Comparison of ENCODE assay signal across 13 cellular contexts in the genomic region with DNA sequence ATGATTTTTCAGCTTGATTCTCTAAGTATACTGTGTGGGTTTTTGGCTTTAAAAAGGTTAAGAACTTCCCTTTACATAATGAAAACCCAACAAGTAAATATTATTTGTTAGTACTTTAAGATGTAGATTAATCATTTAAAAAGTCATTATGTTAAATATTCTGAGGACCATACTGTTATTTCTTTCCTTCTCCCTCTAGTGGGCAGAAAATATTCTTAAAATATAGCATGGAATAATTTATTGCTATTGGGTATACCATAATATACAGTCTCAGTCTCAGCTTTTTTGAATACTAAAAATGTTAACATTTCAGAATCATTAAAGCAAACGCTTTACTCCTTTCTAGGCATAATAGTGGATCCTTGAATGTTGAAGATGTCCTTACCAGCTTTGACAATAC. TPM values are rescaled to one million over a fixed set of nuclear protein-coding genes. Genes with fewer than 3 reads are reported as not detected.
DNase-seq lines count a peak whose midpoint lies in the region; ATAC-seq and TF ChIP-seq lines count a peak whose summit lies in the region.
"Had no signal": no experiment of that assay in that cellular context is flagged by ENCODE, and none has a peak within 500 bp of the region (broad histone marks: within the 10 kb centered on the region; RNA-seq: fewer than 3 reads in every experiment).

No MANE protein-coding gene starts in this region.

- H3K4me3 Mint-ChIP-seq in CD4-positive, alpha-beta T cell, result no peak overlapping the region
- no peak overlapping the region for H3K4me3 Mint-ChIP-seq in mesothelial cell of epicardium
- H3K4me3 Mint-ChIP-seq: activated CD4-positive, alpha-beta memory T cell treated with anti-CD3 and anti-CD28 coated beads for 36 hours had no signal

- H3K4me1 Mint-ChIP-seq in CD4-positive, alpha-beta T cell (ENCODE audit: low read depth), result peaks cover 26% of the 10 kb centered on the region
- H3K4me1 Mint-ChIP-seq in mesothelial cell of epicardium, result no peaks in the 10 kb centered on the region

- no peaks in the 10 kb centered on the region for H3K36me3 ChIP-seq in Karpas-422 (ENCODE audit: insufficient read depth, low read length)
- H3K36me3 ChIP-seq: esophagus squamous epithelium had no signal

- intact Hi-C loops in CD4-positive, alpha-beta T cell (cut with DNase I, micrococcal nuclease), result loop anchor here in 1 of 2 experiments (5.0 kb wide), 1 partner anchor 567 kb away; no protein-coding TSS in a partner anchor

- no peak overlapping the region for H3K9ac ChIP-seq in Karpas-422 (ENCODE audit: low read length)

- TF ChIP-seq CTCF in CD4-positive, alpha-beta T cell (IDR thresholded peaks at IDR 0.05), result peak; percentile 41
- TF ChIP-seq CTCF in astrocyte of the cerebellum (IDR thresholded peaks at IDR 0.05; ENCODE audit: low read depth, low read length, missing control alignments) (peak; percentile 4), mesothelial cell of epicardium (IDR thresholded peaks at IDR 0.05; ENCODE audit: unreplicated experiment) (peak; percentile 64)

- peaks cover 27% of the 10 kb centered on the region for H3K36me3 Mint-ChIP-seq in CD4-positive, alpha-beta T cell (ENCODE audit: low read depth)
- peaks cover 16% of the 10 kb centered on the region for H3K36me3 Mint-ChIP-seq in mesothelial cell of epicardium

- no peaks in the 10 kb centered on the region for H3K27me3 ChIP-seq in CD4-positive, alpha-beta T cell (ENCODE audit: control insufficient read depth, insufficient read depth, low read length)
- H3K27me3 ChIP-seq in Karpas-422 (ENCODE audit: low read length), result no peaks in the 10 kb centered on the region
- H3K27me3 ChIP-seq: esophagus squamous epithelium had no signal

- peaks cover 22% of the 10 kb centered on the region for H3K79me2 ChIP-seq in Karpas-422 (ENCODE audit: low read length)

- H3K9me3 ChIP-seq in CD4-positive, alpha-beta T cell (ENCODE audit: control insufficient read depth, low read length), result no peaks in the 10 kb centered on the region
- no peaks in the 10 kb centered on the region for H3K9me3 ChIP-seq in Karpas-422 (ENCODE audit: low read length)
- H3K9me3 ChIP-seq: esophagus squamous epithelium had no signal

- ATAC-seq in CD4-positive, alpha-beta T cell (ENCODE audit: poor library complexity), result no peak
- no peak for ATAC-seq in GM18861 (IDR thresholded peaks at IDR 0.05; ENCODE audit: unreplicated experiment)

- H3K4me3 ChIP-seq in Karpas-422 (ENCODE audit: low read length) (no peak overlapping the region), astrocyte of the cerebellum (ENCODE audit: low read depth, low read length) (no peak overlapping the region)
- H3K4me3 ChIP-seq: esophagus squamous epithelium had no signal

- H3K9me3 Mint-ChIP-seq in CD4-positive, alpha-beta T cell, result peaks cover 7% of the 10 kb centered on the region
- peaks cover 32% of the 10 kb centered on the region for H3K9me3 Mint-ChIP-seq in mesothelial cell of epicardium
- H3K9me3 Mint-ChIP-seq: activated CD4-positive, alpha-beta memory T cell treated with anti-CD3 and anti-CD28 coated beads for 36 hours had no signal

- no peaks in the 10 kb centered on the region for H4K20me1 ChIP-seq in Karpas-422 (ENCODE audit: insufficient read depth, low read depth, low read length)

- H3K27ac Mint-ChIP-seq in CD4-positive, alpha-beta T cell, result no peak overlapping the region
- H3K27ac Mint-ChIP-seq in mesothelial cell of epicardium, result no peak overlapping the region
- H3K27ac Mint-ChIP-seq: activated CD4-positive, alpha-beta memory T cell treated with anti-CD3 and anti-CD28 coated beads for 36 hours had no signal

- H3K27ac ChIP-seq in CD4-positive, alpha-beta T cell (ENCODE audit: low read depth, low read length), result no peak overlapping the region
- H3K27ac ChIP-seq in Karpas-422 (ENCODE audit: low read length), result no peak overlapping the region
- H3K27ac ChIP-seq: esophagus squamous epithelium had no signal

- H3K27me3 Mint-ChIP-seq in CD4-positive, alpha-beta T cell, result no peaks in the 10 kb centered on the region
- H3K27me3 Mint-ChIP-seq in mesothelial cell of epicardium (ENCODE audit: low read depth), result no peaks in the 10 kb centered on the region
- H3K27me3 Mint-ChIP-seq: activated CD4-positive, alpha-beta memory T cell treated with anti-CD3 and anti-CD28 coated beads for 36 hours had no signal

- CTCF ChIA-PET in CD4-positive, alpha-beta T cell (lab: Charles Lee), result interaction anchor here (1.0 to 1.4 kb wide), 3 partner anchors 13 to 29 kb away, joined by 3 to 5 read pairs (median 4); no protein-coding TSS in a partner anchor

- H3K4me1 ChIP-seq in Karpas-422 (ENCODE audit: low read length), result peaks cover 8% of the 10 kb centered on the region
- H3K4me1 ChIP-seq: esophagus squamous epithelium had no signal

- no peak for DNase-seq in CD4-positive, alpha-beta T cell
- DNase-seq in Karpas-422 (peak; percentile 48), astrocyte of the cerebellum (ENCODE audit: low read depth) (no peak), mesothelial cell of epicardium (ENCODE audit: low spot score in 2 of 2, unreplicated experiment in 2 of 2) (no peak), ureter (ENCODE audit: low spot score) (no peak), SW480 (ENCODE audit: low spot score) (no peak)
- no peak for DNase-seq in activated CD4-positive, alpha-beta T cell treated with anti-CD3 and anti-CD28 coated beads, Interleukin-2, amount 50 U/mL, for 4 hours
- DNase-seq: activated CD4-positive, alpha-beta memory T cell treated with anti-CD3 and anti-CD28 coated beads for 36 hours; activated effector memory CD4-positive, alpha-beta T cell treated with anti-CD3 and anti-CD28 coated beads, Interleukin-2, amount 50 U/mL, for 16 hours; DMS79; esophagus squamous epithelium; NK-92 treated with Interleukin-12 subunit alpha and Interleukin-12 subunit beta, amount 100 ng/mL, for 24 hours had no signal

- H3K9me2 ChIP-seq in Karpas-422 (replicated peaks; ENCODE audit: insufficient read depth, low read length), result no peaks in the 10 kb centered on the region

- H3K4me2 ChIP-seq in Karpas-422 (ENCODE audit: low read depth, low read length, poor library complexity, severe bottlenecking), result no peak overlapping the region

- H2AFZ ChIP-seq in Karpas-422 (ENCODE audit: low read length), result no peak overlapping the region

- POLR2A ChIA-PET in CD4-positive, alpha-beta T cell (lab: Charles Lee), result interaction anchor here (4.8 kb wide), 1 partner anchor 28 kb away, joined by 18 read pairs; the partner anchor contains the start of genes CAMKMT and PREPL

- in situ Hi-C loops in astrocyte of the cerebellum (cut with HindIII; ENCODE audit: low sequenced_read_pairs), result no loop called here

RNA-seq across cellular contexts. Expression of gene CAMKMT, which starts 28.1 kb away (rescaled TPM):
- 10 to 100 TPM; 11.9 to 13.9 TPM for total RNA-seq in CD4-positive, alpha-beta T cell
- total RNA-seq in Karpas-422 (2014; rRNA removed; shearing (Covaris generic); ENCODE audit: low replicate concordance), result 12.3 and 30.8 TPM in 2 replicates
- 8.3 to 11.3 TPM (median 8.6 TPM) in 3 replicates for total RNA-seq in mesothelial cell of epicardium
- 23.6 TPM for total RNA-seq in ureter

RNA-seq across cellular contexts. Expression of gene PREPL, which starts 28.6 kb away (rescaled TPM):
- total RNA-seq in CD4-positive, alpha-beta T cell, result 10 to 100 TPM; 30.0 to 31.4 TPM
- total RNA-seq in Karpas-422 (2014; rRNA removed; shearing (Covaris generic); ENCODE audit: low replicate concordance), result 35.0 and 80.8 TPM in 2 replicates
- total RNA-seq in mesothelial cell of epicardium, result 47.2 to 48.2 TPM (median 47.8 TPM) in 3 replicates
- 72.2 TPM for total RNA-seq in ureter

Comparison
In these comparisons a context has a peak if more than half of its experiments do, and no peak if none do; other contexts are left out.
1. CTCF ChIP-seq: peak in every context shown above with its lines; median percentile 64 in mesothelial cell of epicardium; 41 in CD4-positive, alpha-beta T cell; 4 in astrocyte of the cerebellum.